ENCODE assay signal across 18 cellular contexts in genomic region chr16:49455991-49456745, GRCh38.
"Had no signal": no experiment of that assay in that cellular context is flagged by ENCODE, and none has a peak within 500 bp of the region (broad histone marks: within the 10 kb centered on the region; RNA-seq: fewer than 3 reads in every experiment).

No MANE protein-coding gene starts in this region.

- H3K4me3 Mint-ChIP-seq: activated CD4-positive, alpha-beta T cell treated with anti-CD3 and anti-CD28 coated beads, Interleukin-2, amount 10 ng/mL, durations not matched to agents 7 days and 5 days; activated CD8-positive, alpha-beta T cell treated with anti-CD3 and anti-CD28 coated beads for 36 hours; activated T-helper 1 cell treated with anti-CD3 and anti-CD28 coated beads, Interleukin-12 subunit alpha, Interleukin-12 subunit beta, Interleukin-2, Interleukin-4 antibody, amounts not matched to agents 30 ng/mL and 10 ng/mL and 1 ng/mL, durations not matched to agents 14 hours and 24 hours and 36 hours; natural killer cell treated with Interleukin-12 subunit alpha and Interleukin-12 subunit beta and Interleukin-15 and Interleukin-18, amount 100 ng/mL, for 72 hours had no signal

- H3K9me3 Mint-ChIP-seq: activated CD4-positive, alpha-beta T cell treated with anti-CD3 and anti-CD28 coated beads, Interleukin-2, amount 10 ng/mL, durations not matched to agents 7 days and 5 days; activated CD8-positive, alpha-beta T cell treated with anti-CD3 and anti-CD28 coated beads for 36 hours; activated naive CD4-positive, alpha-beta T cell treated with anti-CD3 and anti-CD28 coated beads, Interleukin-2, amount 50 U/mL, for 72 hours; activated T-helper 1 cell treated with anti-CD3 and anti-CD28 coated beads, Interleukin-12 subunit alpha, Interleukin-12 subunit beta, Interleukin-2, Interleukin-4 antibody, amounts not matched to agents 30 ng/mL and 10 ng/mL and 1 ng/mL, durations not matched to agents 14 hours and 24 hours and 36 hours; natural killer cell treated with Interleukin-12 subunit alpha and Interleukin-12 subunit beta and Interleukin-15 and Interleukin-18, amount 100 ng/mL, for 72 hours had no signal

- H3K36me3 Mint-ChIP-seq: activated naive CD4-positive, alpha-beta T cell treated with anti-CD3 and anti-CD28 coated beads, Interleukin-2, amount 50 U/mL, for 72 hours; natural killer cell treated with Interleukin-12 subunit alpha and Interleukin-12 subunit beta and Interleukin-15 and Interleukin-18, amount 100 ng/mL, for 72 hours had no signal

- H3K27ac ChIP-seq: dorsolateral prefrontal cortex, esophagus squamous epithelium, gastroesophageal sphincter, left ventricle myocardium inferior, neutrophil, right lobe of liver, tibial artery had no signal

- H3K27me3 Mint-ChIP-seq: activated CD4-positive, alpha-beta T cell treated with anti-CD3 and anti-CD28 coated beads, Interleukin-2, amount 10 ng/mL, durations not matched to agents 7 days and 5 days; activated CD8-positive, alpha-beta T cell treated with anti-CD3 and anti-CD28 coated beads for 36 hours had no signal

- H3K4me3 ChIP-seq: dorsolateral prefrontal cortex, esophagus squamous epithelium, gastroesophageal sphincter, left ventricle myocardium inferior, right lobe of liver, smooth muscle cell, tibial artery had no signal

- H3K27ac Mint-ChIP-seq: activated CD4-positive, alpha-beta T cell treated with anti-CD3 and anti-CD28 coated beads, Interleukin-2, amount 10 ng/mL, durations not matched to agents 7 days and 5 days; activated CD8-positive, alpha-beta T cell treated with anti-CD3 and anti-CD28 coated beads for 36 hours; activated naive CD4-positive, alpha-beta T cell treated with anti-CD3 and anti-CD28 coated beads, Interleukin-2, amount 50 U/mL, for 72 hours; activated T-helper 1 cell treated with anti-CD3 and anti-CD28 coated beads, Interleukin-12 subunit alpha, Interleukin-12 subunit beta, Interleukin-2, Interleukin-4 antibody, amounts not matched to agents 30 ng/mL and 10 ng/mL and 1 ng/mL, durations not matched to agents 14 hours and 24 hours and 36 hours; natural killer cell treated with Interleukin-12 subunit alpha and Interleukin-12 subunit beta and Interleukin-15 and Interleukin-18, amount 100 ng/mL, for 72 hours had no signal

- DNase-seq: activated CD4-positive, alpha-beta T cell treated with anti-CD3 and anti-CD28 coated beads, Interleukin-2, amount 10 ng/mL, durations not matched to agents 7 days and 5 days; activated CD8-positive, alpha-beta T cell treated with anti-CD3 and anti-CD28 coated beads for 36 hours; central memory CD4-positive, alpha-beta T cell; esophagus squamous epithelium; hypothalamus; left ventricle myocardium inferior; stimulated activated CD4-positive, alpha-beta T cell treated with anti-CD3 and anti-CD28 coated beads, Interleukin-2, amount 100 ng/mL, for 48 hours; stimulated activated CD8-positive, alpha-beta memory T cell treated with anti-CD3 and anti-CD28 coated beads, Interleukin-4, amount 100 ng/mL, for 48 hours; stimulated activated naive CD4-positive, alpha-beta T cell had no signal
